Comparison of ENCODE assay signal across 19 cellular contexts in the genomic region with DNA sequence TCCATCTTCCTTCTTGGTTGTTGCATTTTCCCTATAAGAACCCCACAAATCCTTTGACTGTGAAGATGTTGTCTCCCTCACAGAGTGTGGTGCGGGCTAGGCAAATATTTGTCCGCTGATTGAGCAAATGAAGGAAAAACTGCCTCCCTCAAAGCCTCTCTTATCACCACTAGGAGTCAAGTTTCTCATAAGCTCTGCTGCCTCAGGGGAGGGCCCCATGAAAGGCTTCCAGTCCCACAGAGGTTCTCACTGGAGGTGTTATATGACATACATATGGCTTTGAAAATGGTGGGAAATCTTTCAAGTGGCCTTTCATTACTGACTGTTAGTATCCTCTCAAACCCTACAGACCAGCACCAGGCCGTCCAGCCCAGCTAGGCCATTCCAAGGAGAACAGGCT. TPM values are rescaled to one million over a fixed set of nuclear protein-coding genes. Genes with fewer than 3 reads are reported as not detected.
"Had no signal": no experiment of that assay in that cellular context is flagged by ENCODE, and none has a peak within 500 bp of the region (broad histone marks: within the 10 kb centered on the region; RNA-seq: fewer than 3 reads in every experiment).

No MANE protein-coding gene starts in this region.

- H3K4me3 ChIP-seq: lower lobe of right lung had no signal

- H3K27me3 ChIP-seq: brain microvascular endothelial cell, neutrophil had no signal

- H3K36me3 ChIP-seq: brain microvascular endothelial cell, lower lobe of right lung, neutrophil had no signal

- H3K9me3 ChIP-seq: lower lobe of right lung, neutrophil had no signal

- DNase-seq: activated CD4-positive, alpha-beta T cell treated with anti-CD3 and anti-CD28 coated beads, Interleukin-2, amount 10 ng/mL, durations not matched to agents 7 days and 5 days; activated CD8-positive, alpha-beta T cell treated with anti-CD3 and anti-CD28 coated beads, Interleukin-2, amount 10 ng/mL, durations not matched to agents 7 days and 5 days; activated naive CD4-positive, alpha-beta T cell treated with Interleukin-2 at 50 U/mL for 16 hours; activated T-cell treated with anti-CD3 and anti-CD28 coated beads, Interleukin-2, amount 50 U/mL, for 24 hours; aorta; brain microvascular endothelial cell; cortex of kidney; erythroblast; glutamatergic neuron; islet precursor cell; left colon; lower lobe of right lung; stimulated activated naive B cell treated with anti-CD40 and anti-IgM and Interleukin-4, amounts not matched to agents 10 μg/mL and 1 μg/mL and 100 μg/mL, for 72 hours; T1000 had no signal

- H3K27ac ChIP-seq: brain microvascular endothelial cell, lower lobe of right lung, neutrophil had no signal

- H3K4me1 ChIP-seq: lower lobe of right lung had no signal

RNA-seq across cellular contexts. Expression of a gene that starts 9.3 kb away (rescaled TPM):
- total RNA-seq: activated CD4-positive, alpha-beta T cell treated with anti-CD3 and anti-CD28 coated beads, Interleukin-2, amount 10 ng/mL, durations not matched to agents 7 days and 5 days; activated CD8-positive, alpha-beta T cell treated with anti-CD3 and anti-CD28 coated beads, Interleukin-2, amount 10 ng/mL, durations not matched to agents 7 days and 5 days; activated T-helper 2 cell treated with anti-CD3 and anti-CD28 coated beads, Interferon-gamma antibody, Interleukin-2, Interleukin-4, amounts not matched to agents 10 μg/mL and 5 μg/mL and 100 μg/mL, durations not matched to agents 14 hours and 24 hours and 36 hours; aorta; left colon; lower lobe of right lung; natural killer cell treated with Interleukin-12 subunit alpha and Interleukin-12 subunit beta and Interleukin-15 and Interleukin-18, amount 100 ng/mL, for 72 hours; T-helper 1 cell treated with Interleukin-12 subunit alpha and Interleukin-12 subunit beta and Interleukin-4 antibody, amounts not matched to agents 30 ng/mL and 1 ng/mL, for 36 hours had no signal
- polyA plus RNA-seq: aorta had no signal

RNA-seq across cellular contexts. Expression of a gene that starts 53.5 kb away (rescaled TPM):
- total RNA-seq: activated CD4-positive, alpha-beta T cell treated with anti-CD3 and anti-CD28 coated beads, Interleukin-2, amount 10 ng/mL, durations not matched to agents 7 days and 5 days; activated CD8-positive, alpha-beta T cell treated with anti-CD3 and anti-CD28 coated beads, Interleukin-2, amount 10 ng/mL, durations not matched to agents 7 days and 5 days; activated T-helper 2 cell treated with anti-CD3 and anti-CD28 coated beads, Interferon-gamma antibody, Interleukin-2, Interleukin-4, amounts not matched to agents 10 μg/mL and 5 μg/mL and 100 μg/mL, durations not matched to agents 14 hours and 24 hours and 36 hours; aorta; left colon; lower lobe of right lung; mesothelial cell of epicardium; natural killer cell treated with Interleukin-12 subunit alpha and Interleukin-12 subunit beta and Interleukin-15 and Interleukin-18, amount 100 ng/mL, for 72 hours; T-helper 1 cell treated with Interleukin-12 subunit alpha and Interleukin-12 subunit beta and Interleukin-4 antibody, amounts not matched to agents 30 ng/mL and 1 ng/mL, for 36 hours had no signal
- polyA plus RNA-seq: aorta had no signal
